27 cellular contexts compared by ENCODE assay signal in the genomic region with DNA sequence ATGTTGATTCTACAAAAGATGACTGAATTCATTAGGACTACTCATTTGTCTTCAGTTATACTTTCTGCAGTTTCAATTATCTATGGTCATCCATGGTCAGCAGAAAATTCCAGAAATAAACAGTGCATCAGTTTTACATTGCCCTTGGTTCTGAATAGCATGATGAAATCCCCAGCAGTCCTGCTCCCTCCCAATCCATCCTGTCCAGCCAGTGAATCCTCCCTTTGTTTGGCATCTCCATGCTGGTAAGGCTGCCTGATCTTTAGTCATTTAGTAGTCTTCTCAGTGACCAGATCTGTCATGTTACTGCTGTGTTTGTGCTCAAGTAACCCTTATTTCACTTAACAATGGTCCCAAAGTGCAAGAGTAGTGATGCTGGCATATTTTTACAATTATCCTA.
"Had no signal": no experiment of that assay in that cellular context is flagged by ENCODE, and none has a peak within 500 bp of the region (broad histone marks: within the 10 kb centered on the region; RNA-seq: fewer than 3 reads in every experiment).

No MANE protein-coding gene starts in this region.

- H3K9me3 Mint-ChIP-seq: activated CD4-positive, alpha-beta memory T cell treated with anti-CD3 and anti-CD28 coated beads, Interleukin-2, amount 10 ng/mL, durations not matched to agents 7 days and 5 days; activated naive CD4-positive, alpha-beta T cell treated with anti-CD3 and anti-CD28 coated beads, Interleukin-2, amount 50 U/mL, for 24 hours; activated naive CD8-positive, alpha-beta T cell treated with anti-CD3 and anti-CD28 coated beads, Interleukin-2, amount 10 ng/mL, durations not matched to agents 7 days and 5 days; activated T-cell treated with anti-CD3 and anti-CD28 coated beads, Interleukin-2, amount 50 U/mL, for 72 hours; activated T-helper 17 cell treated with anti-CD3 and anti-CD28 coated beads, Interleukin-2, amount 50 U/mL, for 72 hours; central memory CD8-positive, alpha-beta T cell had no signal

- ATAC-seq: activated T-cell treated with anti-CD3 and anti-CD28 coated beads, Interleukin-2, amount 50 U/mL, for 72 hours; activated T-helper 17 cell treated with anti-CD3 and anti-CD28 coated beads, Interleukin-2, amount 50 U/mL, for 72 hours; K562 had no signal

- H3K27me3 Mint-ChIP-seq: activated CD4-positive, alpha-beta memory T cell treated with anti-CD3 and anti-CD28 coated beads, Interleukin-2, amount 10 ng/mL, durations not matched to agents 7 days and 5 days; activated naive CD4-positive, alpha-beta T cell treated with anti-CD3 and anti-CD28 coated beads, Interleukin-2, amount 50 U/mL, for 24 hours; activated naive CD8-positive, alpha-beta T cell treated with anti-CD3 and anti-CD28 coated beads, Interleukin-2, amount 10 ng/mL, durations not matched to agents 7 days and 5 days; activated T-helper 17 cell treated with anti-CD3 and anti-CD28 coated beads, Interleukin-2, amount 50 U/mL, for 72 hours; central memory CD8-positive, alpha-beta T cell had no signal

- H3K4me3 Mint-ChIP-seq: activated CD4-positive, alpha-beta memory T cell treated with anti-CD3 and anti-CD28 coated beads, Interleukin-2, amount 10 ng/mL, durations not matched to agents 7 days and 5 days; activated naive CD4-positive, alpha-beta T cell treated with anti-CD3 and anti-CD28 coated beads, Interleukin-2, amount 50 U/mL, for 24 hours; activated naive CD8-positive, alpha-beta T cell treated with anti-CD3 and anti-CD28 coated beads, Interleukin-2, amount 10 ng/mL, durations not matched to agents 7 days and 5 days; activated T-cell treated with anti-CD3 and anti-CD28 coated beads, Interleukin-2, amount 50 U/mL, for 72 hours; activated T-helper 17 cell treated with anti-CD3 and anti-CD28 coated beads, Interleukin-2, amount 50 U/mL, for 72 hours; central memory CD8-positive, alpha-beta T cell had no signal

- DNase-seq: activated CD4-positive, alpha-beta memory T cell treated with anti-CD3 and anti-CD28 coated beads, Interleukin-2, amount 10 ng/mL, durations not matched to agents 7 days and 5 days; activated CD4-positive, alpha-beta T cell treated with anti-CD3 and anti-CD28 coated beads for 1 hour; activated CD4-positive, alpha-beta T cell treated with anti-CD3 and anti-CD28 coated beads for 48 hours; activated CD4-positive, CD25-positive, alpha-beta regulatory T cell; activated effector memory CD4-positive, alpha-beta T cell treated with anti-CD3 and anti-CD28 coated beads, Interleukin-2, amount 50 U/mL, for 16 hours; activated naive CD4-positive, alpha-beta T cell; activated naive CD8-positive, alpha-beta T cell treated with anti-CD3 and anti-CD28 coated beads, Interleukin-2, amount 10 ng/mL, durations not matched to agents 7 days and 5 days; activated T-cell treated with anti-CD3 and anti-CD28 coated beads, Interleukin-2, amount 50 U/mL, for 1 hour; activated T-cell treated with anti-CD3 and anti-CD28 coated beads, Interleukin-2, amount 50 U/mL, for 72 hours; NCI-H1105; NCI-H1417 treated with DMSO at 0.1 percent for 48 hours; NCI-H187 treated with DMSO at 0.1 percent for 48 hours; NCI-H2081; NCI-H345; NCI-H524 treated with DMSO at 0.1 percent for 48 hours; NCI-H748 treated with DMSO at 0.1 percent for 48 hours; NK-92 treated with Interleukin-12 subunit alpha and Interleukin-12 subunit beta, amount 100 ng/mL, for 24 hours; PC-9; Right ventricle myocardium superior; SW 1271; T-helper 1 cell; T-helper 2 cell; T-helper 9 cell had no signal

- H3K36me3 Mint-ChIP-seq: activated naive CD4-positive, alpha-beta T cell treated with anti-CD3 and anti-CD28 coated beads, Interleukin-2, amount 50 U/mL, for 24 hours; activated naive CD8-positive, alpha-beta T cell treated with anti-CD3 and anti-CD28 coated beads, Interleukin-2, amount 10 ng/mL, durations not matched to agents 7 days and 5 days had no signal

- H3K27ac Mint-ChIP-seq: activated CD4-positive, alpha-beta memory T cell treated with anti-CD3 and anti-CD28 coated beads, Interleukin-2, amount 10 ng/mL, durations not matched to agents 7 days and 5 days; activated naive CD4-positive, alpha-beta T cell treated with anti-CD3 and anti-CD28 coated beads, Interleukin-2, amount 50 U/mL, for 24 hours; activated naive CD8-positive, alpha-beta T cell treated with anti-CD3 and anti-CD28 coated beads, Interleukin-2, amount 10 ng/mL, durations not matched to agents 7 days and 5 days; activated T-cell treated with anti-CD3 and anti-CD28 coated beads, Interleukin-2, amount 50 U/mL, for 72 hours; activated T-helper 17 cell treated with anti-CD3 and anti-CD28 coated beads, Interleukin-2, amount 50 U/mL, for 72 hours had no signal

- H3K4me1 Mint-ChIP-seq: activated CD4-positive, alpha-beta memory T cell treated with anti-CD3 and anti-CD28 coated beads, Interleukin-2, amount 10 ng/mL, durations not matched to agents 7 days and 5 days; activated naive CD4-positive, alpha-beta T cell treated with anti-CD3 and anti-CD28 coated beads, Interleukin-2, amount 50 U/mL, for 24 hours; activated naive CD8-positive, alpha-beta T cell treated with anti-CD3 and anti-CD28 coated beads, Interleukin-2, amount 10 ng/mL, durations not matched to agents 7 days and 5 days; activated T-helper 17 cell treated with anti-CD3 and anti-CD28 coated beads, Interleukin-2, amount 50 U/mL, for 72 hours; central memory CD8-positive, alpha-beta T cell had no signal
